In the genomic region with DNA sequence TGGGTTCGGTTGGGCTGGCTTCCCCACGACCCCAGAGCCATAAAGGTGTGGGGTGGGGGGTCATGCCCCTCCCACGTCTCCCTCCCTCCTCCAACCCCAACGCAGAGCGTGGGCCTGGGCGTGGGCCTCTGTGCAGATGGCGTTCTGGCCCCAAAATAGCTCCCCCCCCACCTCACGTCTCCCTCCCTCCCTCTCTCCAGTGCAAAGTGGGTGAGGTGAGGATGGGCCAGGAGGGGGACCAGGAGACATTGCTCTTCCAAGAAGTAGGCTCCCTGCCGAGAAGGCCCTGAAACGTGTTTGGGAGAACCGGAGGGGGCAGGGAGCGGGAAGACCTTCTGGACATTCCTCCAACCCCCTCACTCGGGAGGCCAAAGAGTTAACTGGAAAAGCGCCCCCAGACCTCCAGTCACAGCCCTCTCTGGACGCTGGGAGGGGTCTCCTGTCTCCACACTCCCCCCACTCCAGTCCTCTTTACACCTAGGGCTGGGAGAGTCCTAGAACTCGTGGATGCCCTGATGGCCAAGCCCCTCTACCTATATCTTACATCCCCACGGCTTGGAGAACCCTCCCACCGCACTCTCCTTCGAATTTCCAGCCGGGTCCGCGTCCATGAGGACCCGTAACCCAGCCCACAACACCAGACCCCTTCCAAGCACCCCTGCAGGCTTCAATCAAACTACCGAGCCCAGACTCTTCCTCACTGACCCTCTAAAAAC, we compare ENCODE assay signal across 9 cellular contexts. TPM values are rescaled to one million over a fixed set of nuclear protein-coding genes. Genes with fewer than 3 reads are reported as not detected.
DNase-seq lines count a peak whose midpoint lies in the region; ATAC-seq, FAIRE-seq and TF ChIP-seq lines count a peak whose summit lies in the region.
"Had no signal": no experiment of that assay in that cellular context is flagged by ENCODE, and none has a peak within 500 bp of the region (broad histone marks: within the 10 kb centered on the region; RNA-seq: fewer than 3 reads in every experiment).

No MANE protein-coding gene starts in this region.

- no TSS peak for BruUV-seq in Caco-2 (replicated peaks; lab: Mats Ljungman, UMichigan)

- H3K27me3 Mint-ChIP-seq in Caco-2 (ENCODE audit: insufficient read depth, unreplicated experiment), result peaks cover 20% of the 10 kb centered on the region

- no peaks in the 10 kb centered on the region for H3K79me2 ChIP-seq in Loucy (ENCODE audit: insufficient read depth, low read length)

- H3K27ac Mint-ChIP-seq in Caco-2 (ENCODE audit: unreplicated experiment), result no peak overlapping the region
- H3K27ac Mint-ChIP-seq: activated T-helper 2 cell treated with anti-CD3 and anti-CD28 coated beads, Interferon-gamma antibody, Interleukin-2, Interleukin-4, amounts not matched to agents 10 μg/mL and 5 μg/mL and 100 μg/mL, durations not matched to agents 14 hours and 24 hours and 36 hours had no signal

- no peaks in the 10 kb centered on the region for H3K36me3 Mint-ChIP-seq in Caco-2 (ENCODE audit: insufficient read depth, unreplicated experiment)

- no peak overlapping the region for H3K27ac ChIP-seq in coronary artery

- H3K4me1 ChIP-seq in Caco-2 (no peaks in the 10 kb centered on the region), Loucy (ENCODE audit: insufficient read depth, low read length, poor library complexity, severe bottlenecking) (peaks cover 11% of the 10 kb centered on the region), neuron (ENCODE audit: insufficient read depth, low read length) (peaks cover 24% of the 10 kb centered on the region)

- H4K20me1 ChIP-seq in Loucy (ENCODE audit: insufficient read depth, low read length, poor library complexity, severe bottlenecking), result no peaks in the 10 kb centered on the region

- H3K4me3 ChIP-seq in Caco-2 (ENCODE audit: low read depth, low read length) (no peak overlapping the region), Loucy (ENCODE audit: low read length, poor library complexity, severe bottlenecking) (peak overlapping the region; percentile 68), coronary artery (peak overlapping the region; percentile 60), neuron (ENCODE audit: low read length) (peak overlapping the region; percentile 87)

- peaks cover 13% of the 10 kb centered on the region for H3K4me1 Mint-ChIP-seq in Caco-2 (ENCODE audit: low read depth, unreplicated experiment)

- H3K27me3 ChIP-seq in Caco-2 (replicated peaks; ENCODE audit: control insufficient read depth, insufficient read depth, low read length) (no peaks in the 10 kb centered on the region; the same call in 1 of the 2 replicates), Loucy (ENCODE audit: insufficient read depth, low read length, poor library complexity, severe bottlenecking) (no peaks in the 10 kb centered on the region), neuron (ENCODE audit: insufficient read depth, low read length) (no peaks in the 10 kb centered on the region)

- intact Hi-C loops in Caco-2 (cut with micrococcal nuclease; ENCODE audit: unreplicated experiment), result no loop called here

- TF ChIP-seq CTCF in Caco-2 (IDR thresholded peaks at IDR 0.05; ENCODE audit: insufficient read depth in 1 of 2, low read depth in 1 of 2, low read length in 1 of 2, severe bottlenecking in 1 of 2, unreplicated experiment in 1 of 2) (no peak), Loucy (conservative IDR thresholded peaks at IDR 0.05; ENCODE audit: low read length) (no peak), coronary artery (IDR thresholded peaks at IDR 0.05) (no peak)

- H3K4me2 ChIP-seq in Loucy (ENCODE audit: low read depth, low read length, poor library complexity, severe bottlenecking), result peak overlapping the region; percentile 85

- H2AFZ ChIP-seq in Loucy (ENCODE audit: low read length) (peak overlapping the region; percentile 73; the same call in 1 of the 2 replicates), neuron (ENCODE audit: low read depth, low read length) (peak overlapping the region; percentile 84)

- H3K9ac ChIP-seq in Loucy (ENCODE audit: low read depth, low read length, poor library complexity, severe bottlenecking), result no peak overlapping the region

- no peaks in the 10 kb centered on the region for H3K9me3 Mint-ChIP-seq in Caco-2 (ENCODE audit: unreplicated experiment)
- H3K9me3 Mint-ChIP-seq: activated T-helper 2 cell treated with anti-CD3 and anti-CD28 coated beads, Interferon-gamma antibody, Interleukin-2, Interleukin-4, amounts not matched to agents 10 μg/mL and 5 μg/mL and 100 μg/mL, durations not matched to agents 14 hours and 24 hours and 36 hours had no signal

- FAIRE-seq in GM19239 (lab: Jason Lieb, UNC), result no peak

- H3K9me2 ChIP-seq in Loucy (replicated peaks; ENCODE audit: low read depth, low read length), result no peaks in the 10 kb centered on the region

- DNase-seq in Caco-2, result no peak
- no peak for DNase-seq in coronary artery (ENCODE audit: low spot score)
- DNase-seq in HuH-7.5 (ENCODE audit: low spot score), result no peak
- DNase-seq in GM19239 (ENCODE audit: insufficient read length, low spot score), result no peak
- no peak for DNase-seq in activated effector memory CD4-positive, alpha-beta T cell treated with anti-CD3 and anti-CD28 coated beads, Interleukin-2, amount 50 U/mL, for 16 hours

- no peaks in the 10 kb centered on the region for H3K9me3 ChIP-seq in Caco-2
- H3K9me3 ChIP-seq in Loucy (ENCODE audit: insufficient read depth, low read depth, low read length), result no peaks in the 10 kb centered on the region
- H3K9me3 ChIP-seq in neuron (ENCODE audit: low read length), result no peaks in the 10 kb centered on the region

- peak overlapping the region; percentile 35 for H3K4me3 Mint-ChIP-seq in Caco-2 (ENCODE audit: unreplicated experiment)

- H3F3A ChIP-seq in Loucy (ENCODE audit: low read depth), result no peaks in the 10 kb centered on the region; the same call in 1 of the 2 replicates

- ATAC-seq in HG03354 (IDR thresholded peaks at IDR 0.05; ENCODE audit: poor library complexity, severe bottlenecking, unreplicated experiment), result no peak

- no peaks in the 10 kb centered on the region for H3K36me3 ChIP-seq in Caco-2 (ENCODE audit: control insufficient read depth, insufficient read depth, low read length)
- no peaks in the 10 kb centered on the region for H3K36me3 ChIP-seq in Loucy (ENCODE audit: insufficient read depth, low read length)
- H3K36me3 ChIP-seq in neuron (ENCODE audit: insufficient read depth, low read length), result no peaks in the 10 kb centered on the region

- CTCF ChIA-PET in Caco-2 (lab: Charles Lee), result interaction anchor here (0.6 to 0.7 kb wide), 2 partner anchors 9 to 740 kb away, joined by 3 read pairs; no protein-coding TSS in a partner anchor

- POLR2A ChIA-PET in Caco-2 (lab: Charles Lee), result no interaction called here

RNA-seq across cellular contexts. Expression of gene UNC13A, which starts 0.9 kb away (rescaled TPM):
- 0.18 and 0.23 TPM in 2 replicates for total RNA-seq in Caco-2 (2022)

RNA-seq across cellular contexts. Expression of gene MAP1S, which starts 32.0 kb away (rescaled TPM):
- 51.4 and 58.2 TPM in 2 replicates for total RNA-seq in Caco-2 (2022)
